ENCODE assay signal across 9 cellular contexts in the genomic region with DNA sequence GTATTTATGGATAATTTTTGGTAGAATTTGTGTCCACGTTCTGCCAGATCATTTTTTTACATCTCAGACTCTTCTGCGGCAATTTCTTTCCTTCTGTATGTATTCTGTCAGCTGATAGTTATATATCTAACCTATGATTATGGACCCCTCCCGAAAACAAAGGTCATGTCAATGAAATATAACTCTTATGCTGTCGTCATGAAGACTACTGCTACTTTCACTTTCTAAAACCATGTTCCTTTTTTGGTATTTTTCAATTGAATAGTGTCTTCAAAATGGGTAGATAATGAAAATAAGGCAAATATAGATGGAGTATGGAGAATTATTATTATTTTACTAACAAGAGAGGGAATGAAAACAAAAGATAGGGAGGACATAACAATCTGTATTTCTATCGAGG. TPM values are rescaled to one million over a fixed set of nuclear protein-coding genes. Genes with fewer than 3 reads are reported as not detected.
DNase-seq lines count a peak whose midpoint lies in the region; FAIRE-seq and TF ChIP-seq lines count a peak whose summit lies in the region.
"Had no signal": no experiment of that assay in that cellular context is flagged by ENCODE, and none has a peak within 500 bp of the region (broad histone marks: within the 10 kb centered on the region; RNA-seq: fewer than 3 reads in every experiment).

No MANE protein-coding gene starts in this region.

- TF ChIP-seq CTCF in cardiac fibroblast (IDR thresholded peaks at IDR 0.05; ENCODE audit: low read depth, low read length), result no peak
- TF ChIP-seq CTCF in transverse colon (IDR thresholded peaks at IDR 0.05), result no peak

- H3K9me3 ChIP-seq in mucosa of rectum (ENCODE audit: control insufficient read depth in 2 of 2, low read length in 2 of 2) (no peaks in the 10 kb centered on the region), transverse colon (no peaks in the 10 kb centered on the region)

- H3K36me3 ChIP-seq in mucosa of rectum (ENCODE audit: control insufficient read depth in 2 of 2, insufficient read depth in 2 of 2, low read length in 2 of 2), result peaks cover 0 to 2% of the 10 kb centered on the region in 2 donors
- H3K36me3 ChIP-seq in transverse colon, result no peaks in the 10 kb centered on the region

- H3K4me3 ChIP-seq in cardiac fibroblast (replicated peaks in 1 of 2; ENCODE audit: low read depth in 2 of 2, low read length in 2 of 2), result peak overlapping the region; percentile 8 to 38
- peak overlapping the region; percentile 57 to 65 for H3K4me3 ChIP-seq in mucosa of rectum (ENCODE audit: low read length in 2 of 2)
- H3K4me3 ChIP-seq in transverse colon, result peak overlapping the region; percentile 8 to 45 (median 22)
- H3K4me3 ChIP-seq: lung had no signal

- TF ChIP-seq POLR2A in transverse colon (IDR thresholded peaks at IDR 0.05), result no peak

- in situ Hi-C loops in transverse colon (cut with MboI; ENCODE audit: low pct_ligation_motif_present in 1 of 4, low pct_unique_long_range_greater_than_20kb in 1 of 4, low sequenced_read_pairs in 3 of 4), result loop anchor here in 1 of 4 donors (10.0 kb wide), 1 partner anchor 137 kb away; no protein-coding TSS in a partner anchor

- peak overlapping the region; percentile 67 to 75 for H3K27ac ChIP-seq in mucosa of rectum (ENCODE audit: low read depth in 2 of 2, low read length in 2 of 2)
- peak overlapping the region; percentile 73 to 84 (median 80) for H3K27ac ChIP-seq in transverse colon

- TF ChIP-seq EP300 in transverse colon (IDR thresholded peaks at IDR 0.05; ENCODE audit: low read depth), result no peak

- H3K27me3 ChIP-seq in mucosa of rectum (ENCODE audit: control insufficient read depth in 2 of 2, insufficient read depth in 2 of 2, low read length in 2 of 2), result no peaks in the 10 kb centered on the region
- no peaks in the 10 kb centered on the region for H3K27me3 ChIP-seq in transverse colon

- H3K4me1 ChIP-seq in mucosa of rectum (ENCODE audit: control insufficient read depth in 2 of 2, insufficient read depth in 2 of 2, low read length in 2 of 2), result peaks cover 6 to 26% of the 10 kb centered on the region in 2 donors
- H3K4me1 ChIP-seq in transverse colon, result peaks cover 10 to 40% (median 31%) of the 10 kb centered on the region in 4 donors

- 16 to 20% methylated on average over 5 of the region's 5 CpGs for WGBS in transverse colon (ENCODE audit: low coverage in 1 of 2), 2 donors

- peak overlapping the region; percentile 60 to 63 for H3K9ac ChIP-seq in mucosa of rectum (ENCODE audit: low read depth in 1 of 2, low read length in 2 of 2)

- intact Hi-C loops in transverse colon (cut with DNase I; ENCODE audit: low total_unique reads), result no loop called here

- no peak for FAIRE-seq in HTR-8/SVneo (lab: Jason Lieb, UNC)

- peak; percentile 9 for DNase-seq in MV-4-11 (lab: John Stamatoyannopoulos, UW)
- peak; percentile 56 to 73 for DNase-seq in cardiac fibroblast (ENCODE audit: low read depth in 2 of 2)
- DNase-seq in transverse colon, result no peak
- DNase-seq in stimulated activated CD8-positive, alpha-beta memory T cell treated with anti-CD3 and anti-CD28 coated beads, Interleukin-4, amount 100 ng/mL, for 48 hours, result no peak
- no peak for DNase-seq in HTR-8/SVneo (ENCODE audit: insufficient read length, low spot score)
- no peak for DNase-seq in NCI-H524 treated with DMSO at 0.1 percent for 48 hours (lab: John Stamatoyannopoulos, UW)
- DNase-seq: NCI-H1048 had no signal

RNA-seq across cellular contexts. Expression of a gene that starts 3.2 kb away (rescaled TPM):
- total RNA-seq in transverse colon, result 10 to 100 TPM; 10.8 to 29.2 (median 18.0) TPM

Comparison
In these comparisons a context has a peak if more than half of its experiments do, and no peak if none do; other contexts are left out.
1. DNase-seq: peak in MV-4-11 (single experiment) and cardiac fibroblast (2 of 2); none in transverse colon (single experiment), stimulated activated CD8-positive, alpha-beta memory T cell treated with anti-CD3 and anti-CD28 coated beads, Interleukin-4, amount 100 ng/mL, for 48 hours (single experiment), HTR-8/SVneo (single experiment) and NCI-H524 treated with DMSO at 0.1 percent for 48 hours (single experiment).
2. Peak in every context shown above with its lines, with median percentiles within 50 percentile points of each other: H3K4me3 ChIP-seq.